ENCODE assay signal across 8 cellular contexts in the genomic region with DNA sequence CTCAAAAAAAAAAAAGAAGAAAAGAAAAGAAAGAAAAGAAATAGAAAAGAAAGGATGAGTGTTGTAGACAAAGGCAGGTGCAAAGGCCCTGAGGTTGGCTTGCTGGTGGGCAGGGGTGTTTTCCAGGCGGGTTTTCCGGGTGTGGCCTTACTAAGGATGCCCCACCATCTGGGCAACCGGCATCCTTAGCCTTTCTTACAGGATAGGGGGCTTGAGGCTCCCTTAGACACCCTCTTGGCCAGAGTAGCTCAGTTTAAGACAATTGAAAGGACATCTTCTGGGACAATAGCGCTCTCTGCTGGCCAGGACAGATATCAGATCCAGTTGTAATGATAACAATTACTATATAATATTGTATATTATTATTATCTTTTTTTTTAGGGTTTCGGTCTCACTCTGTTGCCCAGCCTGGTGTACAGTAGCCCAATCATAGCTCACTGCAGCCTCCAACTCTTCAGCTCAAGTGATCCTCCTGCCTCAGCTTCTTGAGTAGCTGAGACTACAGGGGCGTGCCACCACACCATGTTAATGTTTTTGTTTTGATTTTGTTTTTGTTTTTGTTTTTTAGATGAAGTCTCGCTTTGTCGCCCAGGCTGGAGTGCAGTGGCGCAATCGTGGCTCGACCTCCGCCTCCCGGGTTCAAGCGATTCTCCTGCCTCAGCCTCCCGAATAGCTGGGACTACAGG. TPM values are rescaled to one million over a fixed set of nuclear protein-coding genes. Genes with fewer than 3 reads are reported as not detected.
DNase-seq lines count a peak whose midpoint lies in the region; ATAC-seq, FAIRE-seq and TF ChIP-seq lines count a peak whose summit lies in the region.

No MANE protein-coding gene starts in this region.

- no peaks in the 10 kb centered on the region for H3K9me3 ChIP-seq in Panc1 (ENCODE audit: control insufficient read depth, insufficient read depth, low read depth, low read length)

- DNase-seq in CMK (ENCODE audit: low read depth) (peak; percentile 34), HTR-8/SVneo (ENCODE audit: insufficient read length, low spot score) (peak; percentile 77), Panc1 (ENCODE audit: low read depth, low spot score) (no peak), foreskin fibroblast (peak; percentile 27 to 78)
- DNase-seq in activated T-cell treated with anti-CD3 and anti-CD28 coated beads, Interleukin-2, amount 50 U/mL, for 48 hours = peak; percentile 80 to 83
- peak; percentile 57 to 75 (median 61) for DNase-seq in stimulated activated CD4-positive, alpha-beta T cell treated with anti-CD3 and anti-CD28 coated beads, Interleukin-12 subunit alpha, Interleukin-12 subunit beta, amount 100 ng/mL, for 48 hours (ENCODE audit: low read depth in 2 of 3, low spot score in 1 of 3)

- H3K4me3 ChIP-seq in Panc1 (ENCODE audit: low read depth in 2 of 2, low read length in 2 of 2) (peak overlapping the region in 1 of 2 experiments; percentile 26; a peak in 2 of 4 replicates), foreskin fibroblast (ENCODE audit: low read depth in 1 of 2, low read length in 2 of 2) (no peak overlapping the region)

- intact Hi-C loops in Panc1 (cut with micrococcal nuclease; ENCODE audit: unreplicated experiment) = loop anchor here (5.0 kb wide), 1 partner anchor 132 kb away; the partner anchor contains the start of genes CDKN2D and KRI1

- no peaks in the 10 kb centered on the region; the same call in 1 of the 2 replicates for H3K36me3 ChIP-seq in Panc1 (ENCODE audit: control insufficient read depth, insufficient read depth, low read length)

- TF ChIP-seq CTCF in Panc1 (IDR thresholded peaks at IDR 0.05) = peak; percentile 74; the same call in 1 of the 2 replicates
- peak; percentile 54 for TF ChIP-seq CTCF in foreskin fibroblast (IDR thresholded peaks at IDR 0.05; ENCODE audit: low read depth, low read length)

- no peaks in the 10 kb centered on the region for H3K27me3 ChIP-seq in Panc1 (ENCODE audit: control insufficient read depth, insufficient read depth, low read length)

- no TSS peak for BruUV-seq in Panc1 (replicated peaks; lab: Mats Ljungman, UMichigan)

- POLR2A ChIA-PET in Panc1 (lab: Charles Lee) = no interaction called here

- no peak for FAIRE-seq in HTR-8/SVneo (lab: Jason Lieb, UNC)

- CTCF ChIA-PET in Panc1 (lab: Charles Lee) = interaction anchor here (0.6 to 1.3 kb wide), 5 partner anchors 10 to 123 kb away, joined by 3 to 12 read pairs (median 3); no protein-coding TSS in a partner anchor

- H3K4me1 ChIP-seq in Panc1 (ENCODE audit: control insufficient read depth, insufficient read depth, low read length) = peaks cover 4% of the 10 kb centered on the region

- ATAC-seq in Panc1 (no peak), HG03159 (IDR thresholded peaks at IDR 0.05; ENCODE audit: unreplicated experiment) (no peak), HG02798 (IDR thresholded peaks at IDR 0.05; ENCODE audit: poor library complexity, unreplicated experiment) (no peak)

- H3K27ac ChIP-seq in Panc1 (ENCODE audit: low read length) = no peak overlapping the region

- in situ Hi-C loops in Panc1 (cut with HindIII; ENCODE audit: low pct_unique_long_range_greater_than_20kb, low sequenced_read_pairs) = no loop called here

RNA-seq across cellular contexts. Expression of gene QTRT1, which starts 1.4 kb away (rescaled TPM):
- total RNA-seq in Panc1 (2021; ENCODE audit: unreplicated experiment) = 69.9 TPM
- polyA plus RNA-seq in Panc1 (2012; ENCODE audit: insufficient read length) = 67.0 TPM

RNA-seq across cellular contexts. Expression of gene DNM2, which starts 18.1 kb away (rescaled TPM):
- 125 TPM for total RNA-seq in Panc1 (2021; ENCODE audit: unreplicated experiment)
- 163 TPM for polyA plus RNA-seq in Panc1 (2012; ENCODE audit: insufficient read length)

RNA-seq across cellular contexts. Expression of gene ILF3, which starts 45.6 kb away (rescaled TPM):
- 365 TPM for total RNA-seq in Panc1 (2021; ENCODE audit: unreplicated experiment)
- 225 TPM for polyA plus RNA-seq in Panc1 (2012; ENCODE audit: insufficient read length)
